ENCODE assay signal across 9 cellular contexts in genomic region chr4:118834070-118834469, GRCh38. TPM values are rescaled to one million over a fixed set of nuclear protein-coding genes. Genes with fewer than 3 reads are reported as not detected.
DNase-seq lines count a peak whose midpoint lies in the region; ATAC-seq and TF ChIP-seq lines count a peak whose summit lies in the region.
"Had no signal": no experiment of that assay in that cellular context is flagged by ENCODE, and none has a peak within 500 bp of the region (broad histone marks: within the 10 kb centered on the region; RNA-seq: fewer than 3 reads in every experiment).

No MANE protein-coding gene starts in this region.

- H3K9me3 Mint-ChIP-seq in activated naive CD4-positive, alpha-beta T cell treated with anti-CD3 and anti-CD28 coated beads, Interleukin-2, amount 50 U/mL, for 24 hours, result no peaks in the 10 kb centered on the region
- H3K9me3 Mint-ChIP-seq in activated naive CD4-positive, alpha-beta T cell treated with anti-CD3 and anti-CD28 coated beads, Interleukin-2, amount 50 U/mL, for 72 hours, result no peaks in the 10 kb centered on the region
- no peaks in the 10 kb centered on the region for H3K9me3 Mint-ChIP-seq in T-cell

- POLR2A ChIA-PET in T-cell (lab: Charles Lee), result no interaction called here

- no peak overlapping the region for H3K27ac ChIP-seq in upper lobe of right lung
- no peak overlapping the region for H3K27ac ChIP-seq in colonic mucosa

- no peak overlapping the region for H3K27ac Mint-ChIP-seq in activated naive CD4-positive, alpha-beta T cell treated with anti-CD3 and anti-CD28 coated beads, Interleukin-2, amount 50 U/mL, for 24 hours
- H3K27ac Mint-ChIP-seq in activated naive CD4-positive, alpha-beta T cell treated with anti-CD3 and anti-CD28 coated beads, Interleukin-2, amount 50 U/mL, for 72 hours, result no peak overlapping the region
- H3K27ac Mint-ChIP-seq in T-cell, result no peak overlapping the region

- no peaks in the 10 kb centered on the region for H3K9me3 ChIP-seq in iPS-15b (ENCODE audit: control insufficient read depth, insufficient read depth, low read length)
- H3K9me3 ChIP-seq in upper lobe of right lung, result no peaks in the 10 kb centered on the region
- H3K9me3 ChIP-seq in colonic mucosa, result no peaks in the 10 kb centered on the region

- DNase-seq in activated naive CD4-positive, alpha-beta T cell treated with anti-CD3 and anti-CD28 coated beads, Interleukin-2, amount 50 U/mL, for 72 hours (ENCODE audit: low spot score in 2 of 2), result no peak
- no peak for DNase-seq in T-cell
- no peak for DNase-seq in upper lobe of right lung
- no peak for DNase-seq in colonic mucosa
- no peak for DNase-seq in posterior cingulate gyrus
- DNase-seq: activated naive CD4-positive, alpha-beta T cell treated with anti-CD3 and anti-CD28 coated beads, Interleukin-2, amount 50 U/mL, for 16 hours had no signal

- H3K27me3 ChIP-seq in iPS-15b (ENCODE audit: control insufficient read depth, insufficient read depth, low read length) (no peaks in the 10 kb centered on the region), upper lobe of right lung (no peaks in the 10 kb centered on the region), colonic mucosa (no peaks in the 10 kb centered on the region)

- H3K27me3 Mint-ChIP-seq in activated naive CD4-positive, alpha-beta T cell treated with anti-CD3 and anti-CD28 coated beads, Interleukin-2, amount 50 U/mL, for 24 hours, result no peaks in the 10 kb centered on the region
- H3K27me3 Mint-ChIP-seq in T-cell, result no peaks in the 10 kb centered on the region

- intact Hi-C loops in upper lobe of right lung (cut with DNase I), result no loop called here
- intact Hi-C loops in colonic mucosa (cut with DNase I), result loop anchor here (10.0 kb wide), 1 partner anchor 559 kb away; no protein-coding TSS in a partner anchor
- intact Hi-C loops in posterior cingulate gyrus (cut with DNase I), result no loop called here

- H3K36me3 Mint-ChIP-seq in activated naive CD4-positive, alpha-beta T cell treated with anti-CD3 and anti-CD28 coated beads, Interleukin-2, amount 50 U/mL, for 24 hours, result peaks cover 13% of the 10 kb centered on the region
- peaks cover 13 to 16% of the 10 kb centered on the region in 2 donors for H3K36me3 Mint-ChIP-seq in activated naive CD4-positive, alpha-beta T cell treated with anti-CD3 and anti-CD28 coated beads, Interleukin-2, amount 50 U/mL, for 72 hours
- peaks cover 26% of the 10 kb centered on the region for H3K36me3 Mint-ChIP-seq in T-cell

- peaks cover 13% of the 10 kb centered on the region for H3K4me1 ChIP-seq in iPS-15b (ENCODE audit: control insufficient read depth, insufficient read depth, low read length)
- peaks cover 16% of the 10 kb centered on the region for H3K4me1 ChIP-seq in upper lobe of right lung
- no peaks in the 10 kb centered on the region for H3K4me1 ChIP-seq in colonic mucosa

- H3K9ac ChIP-seq in iPS-15b (ENCODE audit: low read depth, low read length), result no peak overlapping the region
- no peak overlapping the region for H3K9ac ChIP-seq in colonic mucosa (ENCODE audit: low read depth in 2 of 2, low read length in 2 of 2)

- no peak for ATAC-seq in activated naive CD4-positive, alpha-beta T cell treated with anti-CD3 and anti-CD28 coated beads, Interleukin-2, amount 50 U/mL, for 72 hours
- ATAC-seq in T-cell (replicated peaks in 1 of 4) (no peak), upper lobe of right lung (no peak), GM19324 (IDR thresholded peaks at IDR 0.05; ENCODE audit: low FRiP score, unreplicated experiment) (no peak)

- TF ChIP-seq CTCF in upper lobe of right lung (IDR thresholded peaks at IDR 0.05), result no peak
- TF ChIP-seq CTCF in colonic mucosa (IDR thresholded peaks at IDR 0.05), result no peak

- peak overlapping the region; percentile 34 for H3K4me3 Mint-ChIP-seq in activated naive CD4-positive, alpha-beta T cell treated with anti-CD3 and anti-CD28 coated beads, Interleukin-2, amount 50 U/mL, for 24 hours
- peak overlapping the region; percentile 11 to 42 (median 19) for H3K4me3 Mint-ChIP-seq in T-cell

- H3K4me1 Mint-ChIP-seq in activated naive CD4-positive, alpha-beta T cell treated with anti-CD3 and anti-CD28 coated beads, Interleukin-2, amount 50 U/mL, for 24 hours, result peaks cover 25% of the 10 kb centered on the region
- peaks cover 35 to 40% (median 36%) of the 10 kb centered on the region in 3 donors for H3K4me1 Mint-ChIP-seq in T-cell

- peak overlapping the region; percentile 95 for H3K4me3 ChIP-seq in iPS-15b (ENCODE audit: low read depth, low read length)
- H3K4me3 ChIP-seq in upper lobe of right lung, result peak overlapping the region; percentile 74
- no peak overlapping the region for H3K4me3 ChIP-seq in colonic mucosa

- H3K36me3 ChIP-seq in iPS-15b (ENCODE audit: control insufficient read depth, insufficient read depth, low read length) (peaks cover 9% of the 10 kb centered on the region), upper lobe of right lung (peaks cover 39% of the 10 kb centered on the region), colonic mucosa (peaks cover 6% of the 10 kb centered on the region)

- CTCF ChIA-PET in T-cell (lab: Charles Lee), result interaction anchor here in 1 of 2 donors (0.6 kb wide), 1 partner anchor 394 kb away, joined by 3 read pairs; no protein-coding TSS in a partner anchor

RNA-seq across cellular contexts. Expression of gene SEC24D, which starts 1.9 kb away (rescaled TPM):
- total RNA-seq in activated naive CD4-positive, alpha-beta T cell treated with anti-CD3 and anti-CD28 coated beads, Interleukin-2, amount 50 U/mL, for 72 hours, result 10 to 100 TPM; 36.4 to 45.7 TPM
- 10 to 100 TPM; 17.0 to 32.3 (median 21.7) TPM for total RNA-seq in T-cell
- total RNA-seq in upper lobe of right lung, result 48.1 TPM
- total RNA-seq in colonic mucosa, result 10 to 100 TPM; 71.8 to 77.0 TPM

RNA-seq across cellular contexts. Expression of gene SYNPO2, which starts 54.6 kb away (rescaled TPM):
- total RNA-seq in activated naive CD4-positive, alpha-beta T cell treated with anti-CD3 and anti-CD28 coated beads, Interleukin-2, amount 50 U/mL, for 72 hours, result under 1 TPM; 0.18 to 0.27 TPM
- total RNA-seq in T-cell, result 1 to 10 TPM in 3 of 5 donors, under 1 TPM in 2; 0.21 to 1.6 (median 1.2) TPM
- total RNA-seq in upper lobe of right lung, result 38.9 TPM
- 100 to 1,000 TPM in 1 of 2 donors, 1 to 10 TPM in 1; 9.5 to 266 TPM for total RNA-seq in colonic mucosa
